Comparison of ENCODE assay signal across 1 cellular context in the genomic region with DNA sequence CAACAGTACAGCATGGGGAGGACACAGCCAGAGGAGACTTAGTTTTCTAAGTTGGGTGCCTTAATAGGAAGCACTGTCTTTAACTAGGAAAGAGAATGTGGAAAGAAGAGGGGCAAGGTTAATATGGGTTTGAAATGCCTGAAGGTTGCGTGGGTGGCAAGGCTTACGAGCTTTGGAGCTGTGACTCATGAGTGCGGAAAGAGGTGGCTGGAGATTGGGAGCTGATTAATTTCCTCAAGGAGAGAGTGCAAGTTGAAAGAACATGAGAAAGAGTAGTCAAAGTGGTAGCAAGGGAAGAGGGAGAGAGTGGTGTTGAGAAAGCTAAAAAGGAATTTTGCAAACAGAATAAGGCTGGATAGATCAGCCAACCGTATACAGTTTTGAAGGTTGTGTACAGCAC.
TF ChIP-seq lines count a peak whose summit lies in the region.

No MANE protein-coding gene starts in this region.

TF ChIP-seq in HepG2, 621 proteins besides CTCF, POLR2A, EP300 and RAD21 (continued from another document):
- TF ChIP-seq, protein P1, sequence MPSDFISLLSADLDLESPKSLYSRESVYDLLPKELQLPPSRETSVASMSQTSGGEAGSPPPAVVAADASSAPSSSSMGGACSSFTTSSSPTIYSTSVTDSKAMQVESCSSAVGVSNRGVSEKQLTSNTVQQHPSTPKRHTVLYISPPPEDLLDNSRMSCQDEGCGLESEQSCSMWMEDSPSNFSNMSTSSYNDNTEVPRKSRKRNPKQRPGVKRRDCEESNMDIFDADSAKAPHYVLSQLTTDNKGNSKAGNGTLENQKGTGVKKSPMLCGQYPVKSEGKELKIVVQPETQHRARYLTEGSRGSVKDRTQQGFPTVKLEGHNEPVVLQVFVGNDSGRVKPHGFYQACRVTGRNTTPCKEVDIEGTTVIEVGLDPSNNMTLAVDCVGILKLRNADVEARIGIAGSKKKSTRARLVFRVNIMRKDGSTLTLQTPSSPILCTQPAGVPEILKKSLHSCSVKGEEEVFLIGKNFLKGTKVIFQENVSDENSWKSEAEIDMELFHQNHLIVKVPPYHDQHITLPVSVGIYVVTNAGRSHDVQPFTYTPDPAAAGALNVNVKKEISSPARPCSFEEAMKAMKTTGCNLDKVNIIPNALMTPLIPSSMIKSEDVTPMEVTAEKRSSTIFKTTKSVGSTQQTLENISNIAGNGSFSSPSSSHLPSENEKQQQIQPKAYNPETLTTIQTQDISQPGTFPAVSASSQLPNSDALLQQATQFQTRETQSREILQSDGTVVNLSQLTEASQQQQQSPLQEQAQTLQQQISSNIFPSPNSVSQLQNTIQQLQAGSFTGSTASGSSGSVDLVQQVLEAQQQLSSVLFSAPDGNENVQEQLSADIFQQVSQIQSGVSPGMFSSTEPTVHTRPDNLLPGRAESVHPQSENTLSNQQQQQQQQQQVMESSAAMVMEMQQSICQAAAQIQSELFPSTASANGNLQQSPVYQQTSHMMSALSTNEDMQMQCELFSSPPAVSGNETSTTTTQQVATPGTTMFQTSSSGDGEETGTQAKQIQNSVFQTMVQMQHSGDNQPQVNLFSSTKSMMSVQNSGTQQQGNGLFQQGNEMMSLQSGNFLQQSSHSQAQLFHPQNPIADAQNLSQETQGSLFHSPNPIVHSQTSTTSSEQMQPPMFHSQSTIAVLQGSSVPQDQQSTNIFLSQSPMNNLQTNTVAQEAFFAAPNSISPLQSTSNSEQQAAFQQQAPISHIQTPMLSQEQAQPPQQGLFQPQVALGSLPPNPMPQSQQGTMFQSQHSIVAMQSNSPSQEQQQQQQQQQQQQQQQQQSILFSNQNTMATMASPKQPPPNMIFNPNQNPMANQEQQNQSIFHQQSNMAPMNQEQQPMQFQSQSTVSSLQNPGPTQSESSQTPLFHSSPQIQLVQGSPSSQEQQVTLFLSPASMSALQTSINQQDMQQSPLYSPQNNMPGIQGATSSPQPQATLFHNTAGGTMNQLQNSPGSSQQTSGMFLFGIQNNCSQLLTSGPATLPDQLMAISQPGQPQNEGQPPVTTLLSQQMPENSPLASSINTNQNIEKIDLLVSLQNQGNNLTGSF (CRISPR knock-in tag; IDR thresholded peaks at IDR 0.05), result no peak
